ENCODE assay signal across 14 cellular contexts in genomic region chr2:38754049-38754448, GRCh38. TPM values are rescaled to one million over a fixed set of nuclear protein-coding genes. Genes with fewer than 3 reads are reported as not detected.
DNase-seq lines count a peak whose midpoint lies in the region; ATAC-seq and TF ChIP-seq lines count a peak whose summit lies in the region.
"Had no signal": no experiment of that assay in that cellular context is flagged by ENCODE, and none has a peak within 500 bp of the region (broad histone marks: within the 10 kb centered on the region; RNA-seq: fewer than 3 reads in every experiment).

No MANE protein-coding gene starts in this region.

- TF ChIP-seq CTCF in heart left ventricle (IDR thresholded peaks at IDR 0.05) (no peak), SU-DHL-6 (IDR thresholded peaks at IDR 0.05; ENCODE audit: insufficient read depth, low read length, poor library complexity, severe bottlenecking) (no peak), upper lobe of right lung (IDR thresholded peaks at IDR 0.05) (no peak)

- DNase-seq in heart left ventricle (no peak), cardiac septum (ENCODE audit: low spot score) (no peak), foreskin melanocyte (peak; percentile 64), upper lobe of right lung (no peak), AG08395 (ENCODE audit: low spot score) (no peak)
- DNase-seq: C1 segment of cervical spinal cord; central memory CD4-positive, alpha-beta T cell; esophagus squamous epithelium; NCI-H1930; T1000; uterus had no signal

- H3K27me3 ChIP-seq in heart left ventricle (no peaks in the 10 kb centered on the region), SU-DHL-6 (ENCODE audit: low read length) (no peaks in the 10 kb centered on the region), upper lobe of right lung (no peaks in the 10 kb centered on the region)
- H3K27me3 ChIP-seq: esophagus squamous epithelium, uterus had no signal

- peak overlapping the region; percentile 79 for H2AFZ ChIP-seq in SU-DHL-6 (ENCODE audit: low read depth, low read length, severe bottlenecking)

- H3K9ac ChIP-seq in SU-DHL-6 (ENCODE audit: low read length), result peak overlapping the region; percentile 15

- peaks cover 16% of the 10 kb centered on the region for H3F3A ChIP-seq in SU-DHL-6 (ENCODE audit: insufficient read depth)

- no peaks in the 10 kb centered on the region for H3K9me3 ChIP-seq in heart left ventricle
- no peaks in the 10 kb centered on the region for H3K9me3 ChIP-seq in SU-DHL-6 (ENCODE audit: insufficient read depth, low read length)
- H3K9me3 ChIP-seq in upper lobe of right lung, result no peaks in the 10 kb centered on the region
- H3K9me3 ChIP-seq: esophagus squamous epithelium, uterus had no signal

- H3K4me2 ChIP-seq in SU-DHL-6 (ENCODE audit: low read depth, low read length, poor library complexity, severe bottlenecking), result peak overlapping the region; percentile 63

- peak overlapping the region in 7 of 12 donors; percentile 8 to 46 (median 36) for H3K4me3 ChIP-seq in heart left ventricle
- no peak overlapping the region for H3K4me3 ChIP-seq in SU-DHL-6 (ENCODE audit: insufficient read depth, low read length, poor library complexity, severe bottlenecking)
- no peak overlapping the region for H3K4me3 ChIP-seq in upper lobe of right lung
- H3K4me3 ChIP-seq: uterus had no signal

- H3K79me2 ChIP-seq in SU-DHL-6 (ENCODE audit: insufficient read depth, low read length), result peaks cover 22% of the 10 kb centered on the region

- TF ChIP-seq POLR2A in heart left ventricle (IDR thresholded peaks at IDR 0.05), result no peak

- no peaks in the 10 kb centered on the region for H3K9me2 ChIP-seq in SU-DHL-6 (replicated peaks; ENCODE audit: insufficient read depth, low read length)

- no peak for ATAC-seq in heart left ventricle
- no peak for ATAC-seq in upper lobe of right lung
- ATAC-seq in GM18511 (IDR thresholded peaks at IDR 0.05; ENCODE audit: unreplicated experiment), result no peak
- no peak for ATAC-seq in GM19395 (IDR thresholded peaks at IDR 0.05; ENCODE audit: unreplicated experiment)

- H3K27ac ChIP-seq in heart left ventricle (peak overlapping the region in 2 of 12 donors; percentile 32 to 73), SU-DHL-6 (ENCODE audit: low read depth, low read length) (no peak overlapping the region), upper lobe of right lung (peak overlapping the region; percentile 38)

- H3K4me1 ChIP-seq in heart left ventricle (peaks cover 0 to 33% (median 12%) of the 10 kb centered on the region in 12 donors), upper lobe of right lung (peaks cover 8% of the 10 kb centered on the region)

- intact Hi-C loops in heart left ventricle (cut with DNase I), result no loop called here
- intact Hi-C loops in cardiac septum (cut with DNase I), result no loop called here
- intact Hi-C loops in upper lobe of right lung (cut with DNase I), result no loop called here

- H3K36me3 ChIP-seq in heart left ventricle (peaks cover 0 to 12% (median 5%) of the 10 kb centered on the region in 9 donors), SU-DHL-6 (ENCODE audit: low read length) (peaks cover 12% of the 10 kb centered on the region), upper lobe of right lung (peaks cover 7% of the 10 kb centered on the region)
- H3K36me3 ChIP-seq: uterus had no signal

- H4K20me1 ChIP-seq in SU-DHL-6 (ENCODE audit: low read depth, low read length), result peaks cover 11% of the 10 kb centered on the region

RNA-seq across cellular contexts. Expression of gene SRSF7, which starts 2.9 kb away (rescaled TPM):
- total RNA-seq in heart left ventricle (10 to 100 TPM; 28.1 to 75.0 (median 43.9) TPM), cardiac septum (55.0 TPM), upper lobe of right lung (112 TPM)
- 100 to 1,000 TPM in 1 of 2 donors, 10 to 100 TPM in 1; 42.2 to 101 TPM for polyA plus RNA-seq in heart left ventricle

RNA-seq across cellular contexts. Expression of gene GEMIN6, which starts 24.0 kb away (rescaled TPM):
- 1 to 10 TPM; 4.0 to 9.8 (median 7.2) TPM for total RNA-seq in heart left ventricle
- polyA plus RNA-seq in heart left ventricle, result 1 to 10 TPM; 6.8 to 9.0 TPM
- 7.3 TPM for total RNA-seq in cardiac septum
- 10.6 TPM for total RNA-seq in upper lobe of right lung

Comparison
In these comparisons a context has a peak if more than half of its experiments do, and no peak if none do; other contexts are left out.
1. H3K4me3 ChIP-seq: peak in heart left ventricle (7 of 12); none in SU-DHL-6 (single experiment) and upper lobe of right lung (single experiment).